ENCODE assay signal across 8 cellular contexts in the genomic region with DNA sequence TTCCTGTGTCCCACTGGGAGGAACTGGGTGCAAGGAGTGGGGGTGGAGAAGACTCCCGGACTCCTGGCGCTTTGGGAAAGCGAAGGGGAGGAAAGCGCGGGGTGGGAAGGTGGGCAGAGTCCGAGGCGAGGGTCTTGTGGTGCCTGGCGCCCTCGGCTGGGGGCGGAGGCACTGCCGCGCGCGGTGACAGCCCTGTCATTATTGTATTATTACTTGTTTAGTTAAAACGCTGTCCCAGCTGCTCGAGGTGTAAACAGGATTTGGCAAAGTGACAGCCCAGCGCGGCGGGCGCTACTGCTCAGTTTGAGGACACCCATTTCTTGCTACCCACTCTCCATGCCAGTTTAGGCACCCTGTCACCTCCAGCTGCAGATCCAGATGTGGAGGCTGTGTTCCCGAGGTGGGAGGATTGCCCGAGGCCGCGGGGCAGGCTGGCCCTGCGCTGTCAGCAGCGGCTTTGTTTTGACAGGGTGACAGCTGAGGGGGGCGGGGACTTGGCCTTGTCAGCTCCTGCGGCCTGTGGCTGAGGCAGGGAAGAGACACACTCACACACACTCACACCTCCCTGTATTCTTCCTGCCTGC. TPM values are rescaled to one million over a fixed set of nuclear protein-coding genes. Genes with fewer than 3 reads are reported as not detected.
A peak's percentile ranks its signal among the peaks of the same experiment; 100 is the strongest.
DNase-seq lines count a peak whose midpoint lies in the region; ATAC-seq and TF ChIP-seq lines count a peak whose summit lies in the region.

No MANE protein-coding gene starts in this region.

- H3K27ac ChIP-seq in PC-3 (ENCODE audit: low read length): no peak overlapping the region
- peak overlapping the region; percentile 79 for H3K27ac ChIP-seq in naive thymus-derived CD4-positive, alpha-beta T cell (ENCODE audit: low read depth, low read length)

- POLR2A ChIA-PET in PC-3 (lab: Charles Lee; ENCODE audit: unreplicated experiment): interaction anchor here (0.6 kb wide), 1 partner anchor 142 kb away, joined by 4 read pairs; no protein-coding TSS in a partner anchor
- POLR2A ChIA-PET in naive thymus-derived CD4-positive, alpha-beta T cell (lab: Charles Lee): interaction anchor here (0.5 to 2.0 kb wide), 8 partner anchors 16 to 145 kb away, joined by 3 to 13 read pairs (median 4); partner anchors contain the start of gene SGO1

- no peaks in the 10 kb centered on the region for H3K9me3 ChIP-seq in PC-3 (ENCODE audit: low read length)
- H3K9me3 ChIP-seq in naive thymus-derived CD4-positive, alpha-beta T cell (ENCODE audit: control insufficient read depth in 2 of 3, low read length in 3 of 3): no peaks in the 10 kb centered on the region

- peak overlapping the region; percentile 98 for H3K27ac Mint-ChIP-seq in activated T-helper 1 cell treated with anti-CD3 and anti-CD28 coated beads, Interleukin-12 subunit alpha, Interleukin-12 subunit beta, Interleukin-2, Interleukin-4 antibody, amounts not matched to agents 30 ng/mL and 10 ng/mL and 1 ng/mL, durations not matched to agents 14 hours and 24 hours and 36 hours
- peak overlapping the region; percentile 88 to 98 (median 95) for H3K27ac Mint-ChIP-seq in naive thymus-derived CD4-positive, alpha-beta T cell
- H3K27ac Mint-ChIP-seq in stimulated activated naive B cell treated with anti-CD40 and anti-IgM and Interleukin-4, amounts not matched to agents 10 μg/mL and 1 μg/mL and 100 μg/mL, for 72 hours: peak overlapping the region; percentile 92

- H2AFZ ChIP-seq in PC-3 (ENCODE audit: low read length): peak overlapping the region; percentile 91

- ATAC-seq in GM19438 (IDR thresholded peaks at IDR 0.05; ENCODE audit: low read depth, unreplicated experiment): peak; percentile 42
- ATAC-seq in HG03558 (IDR thresholded peaks at IDR 0.05; ENCODE audit: extremely low read depth, unreplicated experiment): peak; percentile 30
- ATAC-seq in PC-3: peak; percentile 61
- ATAC-seq in naive thymus-derived CD4-positive, alpha-beta T cell: peak; percentile 55
- ATAC-seq in stimulated activated naive B cell treated with anti-CD40 and anti-IgM and Interleukin-4, amounts not matched to agents 10 μg/mL and 1 μg/mL and 100 μg/mL, for 72 hours (replicated peaks): peak; percentile 47 to 55

- H3K9me3 Mint-ChIP-seq in activated T-helper 1 cell treated with anti-CD3 and anti-CD28 coated beads, Interleukin-12 subunit alpha, Interleukin-12 subunit beta, Interleukin-2, Interleukin-4 antibody, amounts not matched to agents 30 ng/mL and 10 ng/mL and 1 ng/mL, durations not matched to agents 14 hours and 24 hours and 36 hours: no peaks in the 10 kb centered on the region
- H3K9me3 Mint-ChIP-seq in naive thymus-derived CD4-positive, alpha-beta T cell: peaks cover 0 to 1% (median 0%) of the 10 kb centered on the region in 11 donors
- no peaks in the 10 kb centered on the region for H3K9me3 Mint-ChIP-seq in stimulated activated naive B cell treated with anti-CD40 and anti-IgM and Interleukin-4, amounts not matched to agents 10 μg/mL and 1 μg/mL and 100 μg/mL, for 72 hours

- peaks cover 19% of the 10 kb centered on the region; the same call in 1 of the 2 replicates for H3K4me1 ChIP-seq in PC-3 (ENCODE audit: insufficient read depth, low read length)
- H3K4me1 ChIP-seq in naive thymus-derived CD4-positive, alpha-beta T cell (ENCODE audit: control insufficient read depth in 2 of 2, insufficient read depth in 2 of 2, low read length in 2 of 2): peaks cover 46 to 49% of the 10 kb centered on the region in 2 donors

- H3K36me3 Mint-ChIP-seq in activated T-helper 1 cell treated with anti-CD3 and anti-CD28 coated beads, Interleukin-12 subunit alpha, Interleukin-12 subunit beta, Interleukin-2, Interleukin-4 antibody, amounts not matched to agents 30 ng/mL and 10 ng/mL and 1 ng/mL, durations not matched to agents 14 hours and 24 hours and 36 hours (ENCODE audit: low read depth): peaks cover 1% of the 10 kb centered on the region
- H3K36me3 Mint-ChIP-seq in naive thymus-derived CD4-positive, alpha-beta T cell: peaks cover 0 to 15% (median 0%) of the 10 kb centered on the region in 5 donors
- H3K36me3 Mint-ChIP-seq in stimulated activated naive B cell treated with anti-CD40 and anti-IgM and Interleukin-4, amounts not matched to agents 10 μg/mL and 1 μg/mL and 100 μg/mL, for 72 hours: no peaks in the 10 kb centered on the region

- H3K9ac ChIP-seq in PC-3 (ENCODE audit: low read length): peak overlapping the region; percentile 21; the same call in 1 of the 2 replicates

- intact Hi-C loops in PC-3 (cut with micrococcal nuclease): loop anchor here (1.0 to 5.0 kb wide), 4 partner anchors 13 to 152 kb away; no protein-coding TSS in a partner anchor
- intact Hi-C loops in activated T-helper 1 cell treated with anti-CD3 and anti-CD28 coated beads, Interleukin-12 subunit alpha, Interleukin-12 subunit beta, Interleukin-2, Interleukin-4 antibody, amounts not matched to agents 30 ng/mL and 10 ng/mL and 1 ng/mL, durations not matched to agents 14 hours and 24 hours and 36 hours (cut with micrococcal nuclease): loop anchor here (1.0 kb wide), 3 partner anchors 13 to 110 kb away; partner anchors contain the start of gene RAB5A
- intact Hi-C loops in naive thymus-derived CD4-positive, alpha-beta T cell (cut with micrococcal nuclease): loop anchor here (1.0 to 10.0 kb wide), 9 partner anchors 14 to 1616 kb away; partner anchors contain the start of genes SATB1 (in 2 of the 2), EFHB (in 1 of the 2) and SGO1 (in 1 of the 2)

- no peaks in the 10 kb centered on the region for H3K9me2 ChIP-seq in PC-3 (replicated peaks; ENCODE audit: low read length)

- peaks cover 70% of the 10 kb centered on the region for H3K4me1 Mint-ChIP-seq in activated T-helper 1 cell treated with anti-CD3 and anti-CD28 coated beads, Interleukin-12 subunit alpha, Interleukin-12 subunit beta, Interleukin-2, Interleukin-4 antibody, amounts not matched to agents 30 ng/mL and 10 ng/mL and 1 ng/mL, durations not matched to agents 14 hours and 24 hours and 36 hours (ENCODE audit: low read depth)
- H3K4me1 Mint-ChIP-seq in naive thymus-derived CD4-positive, alpha-beta T cell: peaks cover 48 to 68% (median 66%) of the 10 kb centered on the region in 7 donors
- H3K4me1 Mint-ChIP-seq in stimulated activated naive B cell treated with anti-CD40 and anti-IgM and Interleukin-4, amounts not matched to agents 10 μg/mL and 1 μg/mL and 100 μg/mL, for 72 hours: peaks cover 31 to 54% of the 10 kb centered on the region in 2 donors

- peak overlapping the region; percentile 99 for H3K4me3 Mint-ChIP-seq in activated T-helper 1 cell treated with anti-CD3 and anti-CD28 coated beads, Interleukin-12 subunit alpha, Interleukin-12 subunit beta, Interleukin-2, Interleukin-4 antibody, amounts not matched to agents 30 ng/mL and 10 ng/mL and 1 ng/mL, durations not matched to agents 14 hours and 24 hours and 36 hours
- peak overlapping the region; percentile 85 to 100 (median 96) for H3K4me3 Mint-ChIP-seq in naive thymus-derived CD4-positive, alpha-beta T cell
- H3K4me3 Mint-ChIP-seq in stimulated activated naive B cell treated with anti-CD40 and anti-IgM and Interleukin-4, amounts not matched to agents 10 μg/mL and 1 μg/mL and 100 μg/mL, for 72 hours: peak overlapping the region; percentile 87 to 93

- TF ChIP-seq CTCF in PC-3 (conservative IDR thresholded peaks at IDR 0.05; ENCODE audit: low read depth, low read length): no peak

- H3K4me3 ChIP-seq in PC-3 (ENCODE audit: low read length): peak overlapping the region; percentile 80
- H3K4me3 ChIP-seq in naive thymus-derived CD4-positive, alpha-beta T cell (ENCODE audit: low read length): peak overlapping the region; percentile 91

- no peaks in the 10 kb centered on the region for H3K36me3 ChIP-seq in PC-3 (ENCODE audit: low read depth, low read length)
- H3K36me3 ChIP-seq in naive thymus-derived CD4-positive, alpha-beta T cell (ENCODE audit: control insufficient read depth in 2 of 3, insufficient read depth in 3 of 3, low read length in 3 of 3): peaks cover 0 to 6% (median 0%) of the 10 kb centered on the region in 3 experiments

- DNase-seq in CD1c-positive myeloid dendritic cell (ENCODE audit: extremely low spot score) (peak; percentile 79), PC-3 (peak; percentile 77), fibroblast of gingiva (ENCODE audit: low read depth) (peak; percentile 68)
- DNase-seq in activated T-helper 1 cell treated with anti-CD3 and anti-CD28 coated beads, Interleukin-12 subunit alpha, Interleukin-12 subunit beta, Interleukin-2, Interleukin-4 antibody, amounts not matched to agents 30 ng/mL and 10 ng/mL and 1 ng/mL, durations not matched to agents 14 hours and 24 hours and 36 hours (ENCODE audit: low spot score): peak; percentile 72
- DNase-seq in naive thymus-derived CD4-positive, alpha-beta T cell: peak; percentile 47 to 77 (median 70)
- DNase-seq in stimulated activated naive B cell treated with anti-CD40 and anti-IgM and Interleukin-4, amounts not matched to agents 10 μg/mL and 1 μg/mL and 100 μg/mL, for 72 hours: peak; percentile 61

- H3F3A ChIP-seq in PC-3 (ENCODE audit: low read length, unreplicated experiment): no peaks in the 10 kb centered on the region

- peak overlapping the region; percentile 99 for H3K4me2 ChIP-seq in PC-3 (ENCODE audit: low read length)

- BruUV-seq in PC-3 (replicated peaks; lab: Mats Ljungman, UMichigan): no TSS peak

- H3K27me3 Mint-ChIP-seq in activated T-helper 1 cell treated with anti-CD3 and anti-CD28 coated beads, Interleukin-12 subunit alpha, Interleukin-12 subunit beta, Interleukin-2, Interleukin-4 antibody, amounts not matched to agents 30 ng/mL and 10 ng/mL and 1 ng/mL, durations not matched to agents 14 hours and 24 hours and 36 hours (ENCODE audit: insufficient read depth): no peaks in the 10 kb centered on the region
- no peaks in the 10 kb centered on the region for H3K27me3 Mint-ChIP-seq in naive thymus-derived CD4-positive, alpha-beta T cell
- H3K27me3 Mint-ChIP-seq in stimulated activated naive B cell treated with anti-CD40 and anti-IgM and Interleukin-4, amounts not matched to agents 10 μg/mL and 1 μg/mL and 100 μg/mL, for 72 hours: no peaks in the 10 kb centered on the region

- no peaks in the 10 kb centered on the region for H3K27me3 ChIP-seq in PC-3 (ENCODE audit: low read length)
- H3K27me3 ChIP-seq in naive thymus-derived CD4-positive, alpha-beta T cell (ENCODE audit: control insufficient read depth in 2 of 2, insufficient read depth in 2 of 2, low read length in 2 of 2): no peaks in the 10 kb centered on the region

- CTCF ChIA-PET in PC-3 (lab: Charles Lee): interaction anchor here (0.5 to 1.2 kb wide), 4 partner anchors 11 to 145 kb away, joined by 3 to 11 read pairs (median 3); partner anchors contain the start of gene SGO1
- CTCF ChIA-PET in naive thymus-derived CD4-positive, alpha-beta T cell (lab: Charles Lee): interaction anchor here (0.9 to 1.2 kb wide), 3 partner anchors 10 to 98 kb away, joined by 3 to 4 read pairs (median 3); no protein-coding TSS in a partner anchor

- H4K20me1 ChIP-seq in PC-3 (ENCODE audit: low read length): no peaks in the 10 kb centered on the region

- no peaks in the 10 kb centered on the region for H3K79me2 ChIP-seq in PC-3 (ENCODE audit: low read length)

RNA-seq across cellular contexts. Expression of gene KAT2B, which starts 1.0 kb away (rescaled TPM):
- total RNA-seq in PC-3 (2014; rRNA removed): 10.9 and 11.9 TPM in 2 replicates
- total RNA-seq in activated T-helper 1 cell treated with anti-CD3 and anti-CD28 coated beads, Interleukin-12 subunit alpha, Interleukin-12 subunit beta, Interleukin-2, Interleukin-4 antibody, amounts not matched to agents 30 ng/mL and 10 ng/mL and 1 ng/mL, durations not matched to agents 14 hours and 24 hours and 36 hours: 25.1 and 38.5 TPM in 2 replicates
- total RNA-seq in naive thymus-derived CD4-positive, alpha-beta T cell: 100 to 1,000 TPM in 1 of 5 experiments, 10 to 100 TPM in 4; 58.5 to 127 (median 62.5) TPM
- 1 to 10 TPM; 1.7 to 2.4 TPM for polyA plus RNA-seq in naive thymus-derived CD4-positive, alpha-beta T cell

RNA-seq across cellular contexts. Expression of gene PP2D1, which starts 29.2 kb away (rescaled TPM):
- not detected in 2 replicates for total RNA-seq in PC-3 (2014; rRNA removed)
- not detected in 2 replicates for total RNA-seq in activated T-helper 1 cell treated with anti-CD3 and anti-CD28 coated beads, Interleukin-12 subunit alpha, Interleukin-12 subunit beta, Interleukin-2, Interleukin-4 antibody, amounts not matched to agents 30 ng/mL and 10 ng/mL and 1 ng/mL, durations not matched to agents 14 hours and 24 hours and 36 hours
- not detected for total RNA-seq in naive thymus-derived CD4-positive, alpha-beta T cell
- polyA plus RNA-seq in naive thymus-derived CD4-positive, alpha-beta T cell: under 1 TPM; 0.29 to 0.60 TPM
